In genomic region chr9:99222416-99223280, GRCh38 we compare ENCODE assay signal across 1 cellular context.
TF ChIP-seq lines count a peak whose summit lies in the region.

No MANE protein-coding gene starts in this region.

TF ChIP-seq in GM12878, 131 proteins besides CTCF, POLR2A, EP300 and RAD21 (continued from another document):
- no peak for TF ChIP-seq HSF1 (IDR thresholded peaks at IDR 0.05; ENCODE audit: low read depth, low read length)
- 0 out of 4 replicates have a peak, but pooled peaks of 1 of the 2 experiments have one; percentile 9 for TF ChIP-seq BHLHE40 (IDR thresholded peaks at IDR 0.05; ENCODE audit: borderline replicate concordance in 1 of 2, low read depth in 2 of 2, low read length in 1 of 2)
- TF ChIP-seq EGR1 (IDR thresholded peaks at IDR 0.05; ENCODE audit: borderline replicate concordance in 1 of 2, low read depth in 2 of 2, low read length in 2 of 2), result no peak
- no peak for TF ChIP-seq BCLAF1 (IDR thresholded peaks at IDR 0.05)
- TF ChIP-seq ZBED1 (IDR thresholded peaks at IDR 0.05; ENCODE audit: borderline replicate concordance), result no peak
- TF ChIP-seq NFXL1 (IDR thresholded peaks at IDR 0.05; ENCODE audit: borderline replicate concordance), result no peak
- no peak for TF ChIP-seq RCOR1 (conservative IDR thresholded peaks at IDR 0.05; ENCODE audit: low read depth, low read length)
- TF ChIP-seq NKRF (conservative IDR thresholded peaks at IDR 0.05), result peak; percentile 51; the same call in 1 of the 2 replicates
- TF ChIP-seq YY1 (IDR thresholded peaks at IDR 0.05; ENCODE audit: low read depth, low read length), result peak; percentile 5; the same call in 1 of the 2 replicates
- TF ChIP-seq MLLT1 (IDR thresholded peaks at IDR 0.05), result peak; percentile 66
- no peak for TF ChIP-seq CBX5 (IDR thresholded peaks at IDR 0.05; ENCODE audit: low read depth)
- no peak for TF ChIP-seq POLR2AphosphoS2 (IDR thresholded peaks at IDR 0.05; ENCODE audit: low read depth, low read length)
- 0 out of 2 replicates have a peak, but pooled peaks have one; percentile 25 for TF ChIP-seq SMAD5 (IDR thresholded peaks at IDR 0.05; ENCODE audit: low read depth)
- peak; percentile 29; the same call in 1 of the 2 replicates for TF ChIP-seq CREB1 (IDR thresholded peaks at IDR 0.05; ENCODE audit: low read depth)
- peak; percentile 20 for TF ChIP-seq DPF2 (IDR thresholded peaks at IDR 0.05)
- 0 out of 2 replicates have a peak, but pooled peaks have one; percentile 5 for TF ChIP-seq SMC3 (IDR thresholded peaks at IDR 0.05; ENCODE audit: borderline replicate concordance, low read length)
- no peak for TF ChIP-seq PAX5 (IDR thresholded peaks at IDR 0.05; ENCODE audit: borderline replicate concordance, low read depth, low read length)
- TF ChIP-seq EED (IDR thresholded peaks at IDR 0.05; ENCODE audit: low read depth), result 0 out of 2 replicates have a peak, but pooled peaks have one; percentile 27
- peak; percentile 39; the same call in 1 of the 2 replicates for TF ChIP-seq HDGF (IDR thresholded peaks at IDR 0.05)
- no peak for TF ChIP-seq ATF3 (IDR thresholded peaks at IDR 0.05; ENCODE audit: borderline replicate concordance, extremely low read depth, low read depth, low read length)
- TF ChIP-seq CREM (IDR thresholded peaks at IDR 0.05; ENCODE audit: low read depth), result no peak
TF ChIP-seq in GM12878: peak in this region for 12.
